7 cellular contexts compared by ENCODE assay signal in genomic region chr16:6682142-6682811, GRCh38.
DNase-seq lines count a peak whose midpoint lies in the region; ATAC-seq and TF ChIP-seq lines count a peak whose summit lies in the region.

No MANE protein-coding gene starts in this region.

- H3K4me1 ChIP-seq in iPS DF 6.9 (ENCODE audit: control insufficient read depth, insufficient read depth, low read length) (no peaks in the 10 kb centered on the region), thyroid gland (no peaks in the 10 kb centered on the region)

- no CpG with 5 or more reads among the region's 19 CpGs for WGBS in iPS DF 6.9 (ENCODE audit: insufficient coverage, insufficient read length)
- 53 to 54% methylated on average over 19 of the region's 19 CpGs for WGBS in thyroid gland, 2 donors

- H3K27me3 ChIP-seq in iPS DF 6.9 (ENCODE audit: control insufficient read depth, insufficient read depth, low read length): no peaks in the 10 kb centered on the region
- H3K27me3 ChIP-seq in thyroid gland: no peaks in the 10 kb centered on the region

- H3K9me3 ChIP-seq in iPS DF 6.9 (ENCODE audit: control insufficient read depth, insufficient read depth, low read length) (peaks cover 2% of the 10 kb centered on the region), thyroid gland (no peaks in the 10 kb centered on the region)

- ATAC-seq in HG02759 (IDR thresholded peaks at IDR 0.05; ENCODE audit: unreplicated experiment) (peak; percentile 52), GM19455 (IDR thresholded peaks at IDR 0.05; ENCODE audit: unreplicated experiment) (no peak), esophagus mucosa (no peak)

- no peak overlapping the region for H3K4me3 ChIP-seq in iPS DF 6.9 (ENCODE audit: low read length)
- H3K4me3 ChIP-seq in thyroid gland (replicated peaks in 1 of 3): no peak overlapping the region

- no peak for TF ChIP-seq POLR2A in thyroid gland (IDR thresholded peaks at IDR 0.05)

- peak; percentile 48 to 82 (median 66) for TF ChIP-seq CTCF in thyroid gland (IDR thresholded peaks at IDR 0.05)

- H3K36me3 ChIP-seq in iPS DF 6.9 (ENCODE audit: control insufficient read depth, insufficient read depth, low read length): no peaks in the 10 kb centered on the region
- H3K36me3 ChIP-seq in thyroid gland: no peaks in the 10 kb centered on the region

- intact Hi-C loops in thyroid gland (cut with DNase I): loop anchor here (10.0 kb wide), 1 partner anchor 1493 kb away; no protein-coding TSS in a partner anchor

- H3K27ac ChIP-seq in iPS DF 6.9 (ENCODE audit: low read length): no peak overlapping the region
- no peak overlapping the region for H3K27ac ChIP-seq in thyroid gland

- DNase-seq in GM03348 (ENCODE audit: low spot score) (peak; percentile 18), SW480 (ENCODE audit: low spot score) (peak; percentile 6), iPS DF 6.9 (ENCODE audit: low read depth, low spot score) (peak; percentile 39), thyroid gland (peak; percentile 51 to 60)
